Comparison of ENCODE assay signal across 19 cellular contexts in genomic region chr1:15432327-15432726, GRCh38. TPM values are rescaled to one million over a fixed set of nuclear protein-coding genes. Genes with fewer than 3 reads are reported as not detected.
A peak's percentile ranks its signal among the peaks of the same experiment; 100 is the strongest.
DNase-seq lines count a peak whose midpoint lies in the region; ATAC-seq, FAIRE-seq and TF ChIP-seq lines count a peak whose summit lies in the region.
"Had no signal": no experiment of that assay in that cellular context is flagged by ENCODE, and none has a peak within 500 bp of the region (broad histone marks: within the 10 kb centered on the region; RNA-seq: fewer than 3 reads in every experiment).

No MANE protein-coding gene starts in this region.

- no peaks in the 10 kb centered on the region for H3F3A ChIP-seq in PC-3 (ENCODE audit: low read length, unreplicated experiment)

- WGBS in thyroid gland, 2 donors, result 46 to 48% methylated on average over 8 of the region's 8 CpGs

- no peak overlapping the region for H3K4me2 ChIP-seq in PC-3 (ENCODE audit: low read length)
- no peak overlapping the region for H3K4me2 ChIP-seq in keratinocyte (ENCODE audit: control insufficient read depth, extremely low read depth, insufficient read depth, low read depth, low read length)

- H3K4me1 Mint-ChIP-seq in activated naive CD4-positive, alpha-beta T cell treated with anti-CD3 and anti-CD28 coated beads, Interleukin-2, amount 10 ng/mL, durations not matched to agents 7 days and 5 days, result no peaks in the 10 kb centered on the region
- no peaks in the 10 kb centered on the region for H3K4me1 Mint-ChIP-seq in stimulated activated naive B cell treated with anti-CD40 and anti-IgM and Interleukin-4, amounts not matched to agents 10 μg/mL and 1 μg/mL and 100 μg/mL, for 72 hours
- H3K4me1 Mint-ChIP-seq: activated CD4-positive, alpha-beta T cell treated with anti-CD3 and anti-CD28 coated beads for 36 hours; activated naive CD8-positive, alpha-beta T cell treated with anti-CD3 and anti-CD28 coated beads for 36 hours had no signal

- no peaks in the 10 kb centered on the region for H3K9me2 ChIP-seq in PC-3 (replicated peaks; ENCODE audit: low read length)

- no peaks in the 10 kb centered on the region for H3K27me3 Mint-ChIP-seq in activated naive CD4-positive, alpha-beta T cell treated with anti-CD3 and anti-CD28 coated beads, Interleukin-2, amount 10 ng/mL, durations not matched to agents 7 days and 5 days
- H3K27me3 Mint-ChIP-seq in stimulated activated naive B cell treated with anti-CD40 and anti-IgM and Interleukin-4, amounts not matched to agents 10 μg/mL and 1 μg/mL and 100 μg/mL, for 72 hours, result no peaks in the 10 kb centered on the region
- H3K27me3 Mint-ChIP-seq: activated CD4-positive, alpha-beta T cell treated with anti-CD3 and anti-CD28 coated beads for 36 hours; activated naive CD8-positive, alpha-beta T cell treated with anti-CD3 and anti-CD28 coated beads for 36 hours; stimulated activated naive CD8-positive, alpha-beta T cell treated with anti-CD3 and anti-CD28 coated beads, Interleukin-15, Interleukin-2, amounts not matched to agents 100 ng/mL and 50 ng/mL, for 24 hours had no signal

- no peaks in the 10 kb centered on the region for H3K36me3 Mint-ChIP-seq in activated naive CD4-positive, alpha-beta T cell treated with anti-CD3 and anti-CD28 coated beads, Interleukin-2, amount 50 U/mL, for 72 hours
- H3K36me3 Mint-ChIP-seq in activated naive CD4-positive, alpha-beta T cell treated with anti-CD3 and anti-CD28 coated beads, Interleukin-2, amount 10 ng/mL, durations not matched to agents 7 days and 5 days, result peaks cover 4% of the 10 kb centered on the region
- H3K36me3 Mint-ChIP-seq in stimulated activated naive B cell treated with anti-CD40 and anti-IgM and Interleukin-4, amounts not matched to agents 10 μg/mL and 1 μg/mL and 100 μg/mL, for 72 hours, result peaks cover 7 to 14% of the 10 kb centered on the region in 2 donors
- H3K36me3 Mint-ChIP-seq: activated naive CD8-positive, alpha-beta T cell treated with anti-CD3 and anti-CD28 coated beads for 36 hours had no signal

- H3K9me3 ChIP-seq in PC-3 (ENCODE audit: low read length) (no peaks in the 10 kb centered on the region), keratinocyte (ENCODE audit: control insufficient read depth, low read depth, low read length) (no peaks in the 10 kb centered on the region), thyroid gland (no peaks in the 10 kb centered on the region)
- H3K9me3 ChIP-seq: Peyer's patch had no signal

- no peaks in the 10 kb centered on the region for H3K9me1 ChIP-seq in keratinocyte (ENCODE audit: control insufficient read depth, extremely low read depth, insufficient read depth, low read length)

- H2AFZ ChIP-seq in PC-3 (ENCODE audit: low read length) (no peak overlapping the region), keratinocyte (ENCODE audit: control insufficient read depth, low read length) (no peak overlapping the region)

- no peak for TF ChIP-seq POLR2A in thyroid gland (IDR thresholded peaks at IDR 0.05)

- H3K79me2 ChIP-seq in PC-3 (ENCODE audit: low read length) (no peaks in the 10 kb centered on the region), keratinocyte (ENCODE audit: control insufficient read depth, insufficient read depth, low read length) (no peaks in the 10 kb centered on the region)

- H3K4me3 ChIP-seq in PC-3 (ENCODE audit: low read length) (no peak overlapping the region), keratinocyte (ENCODE audit: control insufficient read depth in 2 of 3, extremely low read depth in 1 of 3, insufficient read depth in 2 of 3, low read depth in 1 of 3, low read length in 3 of 3) (no peak overlapping the region), thyroid gland (replicated peaks in 1 of 3) (no peak overlapping the region)
- H3K4me3 ChIP-seq: Peyer's patch had no signal

- H3K27ac ChIP-seq in PC-3 (ENCODE audit: low read length) (peak overlapping the region; percentile 62), keratinocyte (ENCODE audit: control insufficient read depth, insufficient read depth, low read length) (peak overlapping the region; percentile 42), thyroid gland (no peak overlapping the region)

- POLR2A ChIA-PET in PC-3 (lab: Charles Lee; ENCODE audit: unreplicated experiment), result no interaction called here

- ATAC-seq in activated naive CD4-positive, alpha-beta T cell treated with anti-CD3 and anti-CD28 coated beads, Interleukin-2, amount 50 U/mL, for 72 hours, result no peak
- ATAC-seq in PC-3 (no peak), GM21619 (IDR thresholded peaks at IDR 0.05; ENCODE audit: unreplicated experiment) (no peak)
- no peak for ATAC-seq in stimulated activated naive B cell treated with anti-CD40 and anti-IgM and Interleukin-4, amounts not matched to agents 10 μg/mL and 1 μg/mL and 100 μg/mL, for 72 hours (replicated peaks)
- ATAC-seq: activated CD4-positive, alpha-beta T cell treated with anti-CD3 and anti-CD28 coated beads for 36 hours had no signal

- H3K27ac Mint-ChIP-seq in activated naive CD4-positive, alpha-beta T cell treated with anti-CD3 and anti-CD28 coated beads, Interleukin-2, amount 50 U/mL, for 72 hours, result peak overlapping the region; percentile 27 to 65
- no peak overlapping the region for H3K27ac Mint-ChIP-seq in activated naive CD4-positive, alpha-beta T cell treated with anti-CD3 and anti-CD28 coated beads, Interleukin-2, amount 10 ng/mL, durations not matched to agents 7 days and 5 days
- H3K27ac Mint-ChIP-seq in stimulated activated naive B cell treated with anti-CD40 and anti-IgM and Interleukin-4, amounts not matched to agents 10 μg/mL and 1 μg/mL and 100 μg/mL, for 72 hours, result no peak overlapping the region
- H3K27ac Mint-ChIP-seq: activated CD4-positive, alpha-beta T cell treated with anti-CD3 and anti-CD28 coated beads for 36 hours; activated naive CD8-positive, alpha-beta T cell treated with anti-CD3 and anti-CD28 coated beads for 36 hours; stimulated activated naive CD8-positive, alpha-beta T cell treated with anti-CD3 and anti-CD28 coated beads, Interleukin-15, Interleukin-2, amounts not matched to agents 100 ng/mL and 50 ng/mL, for 24 hours had no signal

- H3K4me3 Mint-ChIP-seq in activated naive CD4-positive, alpha-beta T cell treated with anti-CD3 and anti-CD28 coated beads, Interleukin-2, amount 10 ng/mL, durations not matched to agents 7 days and 5 days, result no peak overlapping the region
- H3K4me3 Mint-ChIP-seq in stimulated activated naive B cell treated with anti-CD40 and anti-IgM and Interleukin-4, amounts not matched to agents 10 μg/mL and 1 μg/mL and 100 μg/mL, for 72 hours, result no peak overlapping the region
- H3K4me3 Mint-ChIP-seq: activated CD4-positive, alpha-beta T cell treated with anti-CD3 and anti-CD28 coated beads for 36 hours; activated naive CD8-positive, alpha-beta T cell treated with anti-CD3 and anti-CD28 coated beads for 36 hours; stimulated activated naive CD8-positive, alpha-beta T cell treated with anti-CD3 and anti-CD28 coated beads, Interleukin-15, Interleukin-2, amounts not matched to agents 100 ng/mL and 50 ng/mL, for 24 hours had no signal

- no peaks in the 10 kb centered on the region for H3K9me3 Mint-ChIP-seq in activated naive CD4-positive, alpha-beta T cell treated with anti-CD3 and anti-CD28 coated beads, Interleukin-2, amount 50 U/mL, for 72 hours
- H3K9me3 Mint-ChIP-seq in activated naive CD4-positive, alpha-beta T cell treated with anti-CD3 and anti-CD28 coated beads, Interleukin-2, amount 10 ng/mL, durations not matched to agents 7 days and 5 days, result no peaks in the 10 kb centered on the region
- H3K9me3 Mint-ChIP-seq in stimulated activated naive B cell treated with anti-CD40 and anti-IgM and Interleukin-4, amounts not matched to agents 10 μg/mL and 1 μg/mL and 100 μg/mL, for 72 hours, result no peaks in the 10 kb centered on the region
- H3K9me3 Mint-ChIP-seq: activated naive CD8-positive, alpha-beta T cell treated with anti-CD3 and anti-CD28 coated beads for 36 hours; stimulated activated naive CD8-positive, alpha-beta T cell treated with anti-CD3 and anti-CD28 coated beads, Interleukin-15, Interleukin-2, amounts not matched to agents 100 ng/mL and 50 ng/mL, for 24 hours had no signal

- no peak for TF ChIP-seq CTCF in PC-3 (conservative IDR thresholded peaks at IDR 0.05; ENCODE audit: low read depth, low read length)
- TF ChIP-seq CTCF in keratinocyte (optimal IDR thresholded peaks at IDR 0.05 in 1 of 3, IDR thresholded peaks at IDR 0.05 in 1 of 3, conservative IDR thresholded peaks at IDR 0.05 in 1 of 3; ENCODE audit: extremely low read depth in 1 of 3, insufficient read depth in 2 of 3, low read length in 3 of 3), result no peak
- no peak for TF ChIP-seq CTCF in thyroid gland (IDR thresholded peaks at IDR 0.05)

- CTCF ChIA-PET in activated naive CD4-positive, alpha-beta T cell treated with anti-CD3 and anti-CD28 coated beads, Interleukin-2, amount 10 ng/mL, durations not matched to agents 7 days and 5 days (lab: Charles Lee), result interaction anchor here (1.0 to 9.8 kb wide), 8 partner anchors 13 to 112 kb away, joined by 3 to 120 read pairs (median 6); no protein-coding TSS in a partner anchor
- CTCF ChIA-PET in PC-3 (lab: Charles Lee), result interaction anchor here (0.6 to 1.0 kb wide), 2 partner anchors 95 to 109 kb away, joined by 5 read pairs; no protein-coding TSS in a partner anchor

- H3K36me3 ChIP-seq in PC-3 (ENCODE audit: low read depth, low read length) (peaks cover 8% of the 10 kb centered on the region; the same call in 1 of the 2 replicates), keratinocyte (ENCODE audit: control insufficient read depth in 2 of 2, extremely low read depth in 1 of 2, insufficient read depth in 2 of 2, low read length in 2 of 2) (peaks cover 6 to 22% of the 10 kb centered on the region in 2 experiments), thyroid gland (peaks cover 4 to 8% of the 10 kb centered on the region in 2 donors)

- H3K4me1 ChIP-seq in PC-3 (ENCODE audit: insufficient read depth, low read length) (peaks cover 23% of the 10 kb centered on the region), keratinocyte (ENCODE audit: control insufficient read depth, extremely low read depth, insufficient read depth, low read length) (peaks cover 6% of the 10 kb centered on the region), thyroid gland (no peaks in the 10 kb centered on the region)

- H3K27me3 ChIP-seq in PC-3 (ENCODE audit: low read length) (no peaks in the 10 kb centered on the region), keratinocyte (ENCODE audit: control insufficient read depth, extremely low read depth, insufficient read depth, low read length) (no peaks in the 10 kb centered on the region), thyroid gland (no peaks in the 10 kb centered on the region)
- H3K27me3 ChIP-seq: Peyer's patch had no signal

- BruUV-seq in PC-3 (replicated peaks; lab: Mats Ljungman, UMichigan), result no TSS peak

- intact Hi-C loops in PC-3 (cut with micrococcal nuclease), result loop anchor here (1.0 kb wide), 1 partner anchor 69 kb away; no protein-coding TSS in a partner anchor
- intact Hi-C loops in thyroid gland (cut with DNase I), result no loop called here

- dilution Hi-C loops in keratinocyte (cut with MboI; ENCODE audit: extremely low pct_ligation_motif_present, low sequenced_read_pairs), result no loop called here

- DNase-seq in activated naive CD4-positive, alpha-beta T cell treated with anti-CD3 and anti-CD28 coated beads, Interleukin-2, amount 50 U/mL, for 72 hours (ENCODE audit: low spot score in 2 of 2), result no peak
- DNase-seq in activated naive CD4-positive, alpha-beta T cell treated with anti-CD3 and anti-CD28 coated beads, Interleukin-2, amount 10 ng/mL, durations not matched to agents 7 days and 5 days, result no peak
- DNase-seq in PC-3 (no peak), keratinocyte (ENCODE audit: low read depth, low spot score) (no peak), thyroid gland (peak; percentile 50 to 59), epidermal melanocyte (ENCODE audit: insufficient read length, low spot score) (no peak)
- DNase-seq in stimulated activated naive B cell treated with anti-CD40 and anti-IgM and Interleukin-4, amounts not matched to agents 10 μg/mL and 1 μg/mL and 100 μg/mL, for 72 hours, result no peak
- DNase-seq: ACHN; activated CD4-positive, alpha-beta T cell treated with anti-CD3 and anti-CD28 coated beads for 36 hours; activated naive CD8-positive, alpha-beta T cell treated with anti-CD3 and anti-CD28 coated beads for 36 hours; cerebellar nuclear complex had no signal

- peak overlapping the region; percentile 3; the same call in 1 of the 2 replicates for H3K9ac ChIP-seq in PC-3 (ENCODE audit: low read length)
- H3K9ac ChIP-seq in keratinocyte (ENCODE audit: control insufficient read depth, extremely low read depth, insufficient read depth, low read length), result no peak overlapping the region

- no peak for FAIRE-seq in keratinocyte (lab: Jason Lieb, UNC)
- FAIRE-seq: D721Med had no signal

- no peaks in the 10 kb centered on the region for H4K20me1 ChIP-seq in PC-3 (ENCODE audit: low read length)
- H4K20me1 ChIP-seq in keratinocyte (ENCODE audit: control insufficient read depth, extremely low read depth, insufficient read depth, low read length), result peaks cover 3% of the 10 kb centered on the region

RNA-seq across cellular contexts. Expression of gene CTRC, which starts 5.9 kb away (rescaled TPM):
- not detected for total RNA-seq in activated naive CD4-positive, alpha-beta T cell treated with anti-CD3 and anti-CD28 coated beads, Interleukin-2, amount 50 U/mL, for 72 hours
- total RNA-seq in PC-3 (2014; rRNA removed) (0.18 TPM in 1 of 2 replicates, not detected in the other), thyroid gland (under 1 TPM in 1 of 4 donors, not detected in 3; 0.13 TPM)
- polyA plus RNA-seq in keratinocyte, result not detected in 3 replicates
- polyA plus RNA-seq in keratinocyte (2011; ENCODE audit: low read depth), result not detected
- polyA plus RNA-seq in keratinocyte (2011; cell fraction: cytosol; rRNA removed), result not detected in 2 replicates
- 0.06 and 0.13 TPM in 2 replicates for polyA plus RNA-seq in keratinocyte (2011; cell fraction: nucleus; rRNA removed)
- not detected in 2 replicates for polyA plus RNA-seq in keratinocyte (2012; ENCODE audit: low replicate concordance)
- not detected in 3 replicates for polyA minus RNA-seq in keratinocyte
- not detected for polyA minus RNA-seq in keratinocyte (2011; cell fraction: cytosol; rRNA and poly(A)+ RNA removed)
- polyA minus RNA-seq in keratinocyte (2011; cell fraction: nucleus; rRNA and poly(A)+ RNA removed), result not detected in 2 replicates
- total RNA-seq: activated CD4-positive, alpha-beta T cell treated with anti-CD3 and anti-CD28 coated beads for 36 hours; epithelial cell of proximal tubule; HT-29; kidney epithelial cell had no signal

RNA-seq across cellular contexts. Expression of gene EFHD2, which starts 22.6 kb away (rescaled TPM):
- total RNA-seq in activated naive CD4-positive, alpha-beta T cell treated with anti-CD3 and anti-CD28 coated beads, Interleukin-2, amount 50 U/mL, for 72 hours, result 10 to 100 TPM; 18.8 to 55.8 TPM
- 192 and 271 TPM in 2 replicates for total RNA-seq in PC-3 (2014; rRNA removed)
- polyA plus RNA-seq in keratinocyte, result 45.6 to 69.3 TPM (median 47.6 TPM) in 3 replicates
- polyA plus RNA-seq in keratinocyte (2011; ENCODE audit: low read depth), result 27.9 TPM
- 28.0 and 66.0 TPM in 2 replicates for polyA plus RNA-seq in keratinocyte (2011; cell fraction: cytosol; rRNA removed)
- 28.4 and 38.1 TPM in 2 replicates for polyA plus RNA-seq in keratinocyte (2011; cell fraction: nucleus; rRNA removed)
- 23.3 and 86.0 TPM in 2 replicates for polyA plus RNA-seq in keratinocyte (2012; ENCODE audit: low replicate concordance)
- 19.0 to 35.2 TPM (median 20.7 TPM) in 3 replicates for polyA minus RNA-seq in keratinocyte
- polyA minus RNA-seq in keratinocyte (2011; cell fraction: cytosol; rRNA and poly(A)+ RNA removed), result 65.8 TPM
- 11.9 and 12.1 TPM in 2 replicates for polyA minus RNA-seq in keratinocyte (2011; cell fraction: nucleus; rRNA and poly(A)+ RNA removed)
- 10 to 100 TPM; 50.9 to 62.6 (median 56.7) TPM for total RNA-seq in thyroid gland

RNA-seq across cellular contexts. Expression of gene CELA2A, which starts 24.2 kb away (rescaled TPM):
- not detected for total RNA-seq in activated naive CD4-positive, alpha-beta T cell treated with anti-CD3 and anti-CD28 coated beads, Interleukin-2, amount 50 U/mL, for 72 hours
- total RNA-seq in PC-3 (2014; rRNA removed), result not detected in 2 replicates
- polyA plus RNA-seq in keratinocyte, result not detected in 3 replicates
- not detected for polyA plus RNA-seq in keratinocyte (2011; ENCODE audit: low read depth)
- polyA plus RNA-seq in keratinocyte (2011; cell fraction: cytosol; rRNA removed), result not detected in 2 replicates
- not detected in 2 replicates for polyA plus RNA-seq in keratinocyte (2011; cell fraction: nucleus; rRNA removed)
- polyA plus RNA-seq in keratinocyte (2012; ENCODE audit: low replicate concordance), result not detected in 2 replicates
- polyA minus RNA-seq in keratinocyte, result not detected in 3 replicates
- not detected for polyA minus RNA-seq in keratinocyte (2011; cell fraction: cytosol; rRNA and poly(A)+ RNA removed)
- not detected in 2 replicates for polyA minus RNA-seq in keratinocyte (2011; cell fraction: nucleus; rRNA and poly(A)+ RNA removed)
- not detected for total RNA-seq in thyroid gland
- total RNA-seq: activated CD4-positive, alpha-beta T cell treated with anti-CD3 and anti-CD28 coated beads for 36 hours; activated naive CD8-positive, alpha-beta T cell treated with anti-CD3 and anti-CD28 coated beads for 36 hours; epithelial cell of proximal tubule; HT-29; kidney epithelial cell; Peyer's patch; T-helper 1 cell treated with Interleukin-12 subunit alpha and Interleukin-12 subunit beta and Interleukin-4 antibody, amounts not matched to agents 30 ng/mL and 1 ng/mL, for 36 hours had no signal

RNA-seq across cellular contexts. Expression of gene CELA2B, which starts 43.6 kb away (rescaled TPM):
- not detected for total RNA-seq in activated naive CD4-positive, alpha-beta T cell treated with anti-CD3 and anti-CD28 coated beads, Interleukin-2, amount 50 U/mL, for 72 hours
- total RNA-seq in PC-3 (2014; rRNA removed), result not detected in 2 replicates
- polyA plus RNA-seq in keratinocyte, result not detected in 3 replicates
- polyA plus RNA-seq in keratinocyte (2011; ENCODE audit: low read depth), result not detected
- polyA plus RNA-seq in keratinocyte (2011; cell fraction: cytosol; rRNA removed), result not detected in 2 replicates
- polyA plus RNA-seq in keratinocyte (2011; cell fraction: nucleus; rRNA removed), result not detected in 2 replicates
- polyA plus RNA-seq in keratinocyte (2012; ENCODE audit: low replicate concordance), result not detected in 2 replicates
- polyA minus RNA-seq in keratinocyte, result not detected in 3 replicates
- not detected for polyA minus RNA-seq in keratinocyte (2011; cell fraction: cytosol; rRNA and poly(A)+ RNA removed)
- not detected in 2 replicates for polyA minus RNA-seq in keratinocyte (2011; cell fraction: nucleus; rRNA and poly(A)+ RNA removed)
- not detected for total RNA-seq in thyroid gland
- total RNA-seq: activated CD4-positive, alpha-beta T cell treated with anti-CD3 and anti-CD28 coated beads for 36 hours; activated naive CD8-positive, alpha-beta T cell treated with anti-CD3 and anti-CD28 coated beads for 36 hours; epithelial cell of proximal tubule; HT-29; kidney epithelial cell; Peyer's patch; T-helper 1 cell treated with Interleukin-12 subunit alpha and Interleukin-12 subunit beta and Interleukin-4 antibody, amounts not matched to agents 30 ng/mL and 1 ng/mL, for 36 hours had no signal

Comparison
In these comparisons a context has a peak if more than half of its experiments do, and no peak if none do; other contexts are left out.
1. H3K27ac Mint-ChIP-seq: peak in activated naive CD4-positive, alpha-beta T cell treated with anti-CD3 and anti-CD28 coated beads, Interleukin-2, amount 50 U/mL, for 72 hours (2 of 2); none in activated naive CD4-positive, alpha-beta T cell treated with anti-CD3 and anti-CD28 coated beads, Interleukin-2, amount 10 ng/mL, durations not matched to agents 7 days and 5 days (single experiment) and stimulated activated naive B cell treated with anti-CD40 and anti-IgM and Interleukin-4, amounts not matched to agents 10 μg/mL and 1 μg/mL and 100 μg/mL, for 72 hours (single experiment).
2. DNase-seq: peak in thyroid gland (2 of 2); none in activated naive CD4-positive, alpha-beta T cell treated with anti-CD3 and anti-CD28 coated beads, Interleukin-2, amount 50 U/mL, for 72 hours (0 of 2), activated naive CD4-positive, alpha-beta T cell treated with anti-CD3 and anti-CD28 coated beads, Interleukin-2, amount 10 ng/mL, durations not matched to agents 7 days and 5 days (single experiment), PC-3 (single experiment), keratinocyte (single experiment), epidermal melanocyte (single experiment) and stimulated activated naive B cell treated with anti-CD40 and anti-IgM and Interleukin-4, amounts not matched to agents 10 μg/mL and 1 μg/mL and 100 μg/mL, for 72 hours (single experiment).
3. H3K27ac ChIP-seq: peak in PC-3 (single experiment) and keratinocyte (single experiment); none in thyroid gland (0 of 3).